8 cellular contexts compared by ENCODE assay signal in the genomic region with DNA sequence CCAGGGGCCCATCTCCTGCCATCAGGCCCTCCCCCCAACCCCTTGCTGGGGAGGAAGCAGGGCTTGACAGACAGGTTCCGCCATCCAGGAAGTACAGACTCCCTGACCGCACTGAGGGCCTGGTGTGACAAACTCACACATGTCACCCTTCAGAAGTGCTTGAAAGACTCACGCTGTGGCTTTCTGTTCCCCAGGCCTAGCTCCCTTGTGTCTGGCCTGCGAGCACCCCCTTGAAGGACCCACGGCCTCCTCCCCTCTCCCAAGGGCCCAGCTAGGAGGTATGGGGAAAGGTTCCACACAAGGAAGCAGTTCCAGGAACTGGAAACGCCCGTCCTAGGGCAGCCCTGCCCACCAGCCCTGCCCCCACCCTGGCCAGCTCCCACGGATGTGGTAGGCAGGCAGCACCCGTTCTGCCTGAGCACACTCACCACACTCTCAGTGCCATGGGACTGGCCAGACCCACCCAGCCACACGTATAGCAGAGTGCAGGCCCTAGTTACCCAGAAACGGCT. TPM values are rescaled to one million over a fixed set of nuclear protein-coding genes. Genes with fewer than 3 reads are reported as not detected.
DNase-seq lines count a peak whose midpoint lies in the region; ATAC-seq and TF ChIP-seq lines count a peak whose summit lies in the region.

No MANE protein-coding gene starts in this region.

- POLR2A ChIA-PET in activated CD4-positive, alpha-beta T cell treated with anti-CD3 and anti-CD28 coated beads, Interleukin-2, amount 10 ng/mL, durations not matched to agents 7 days and 5 days (lab: Charles Lee), result interaction anchor here (1.0 to 1.2 kb wide), 3 partner anchors 10 to 25 kb away, joined by 3 to 4 read pairs (median 3); no protein-coding TSS in a partner anchor

- TF ChIP-seq CTCF in Calu3 (IDR thresholded peaks at IDR 0.05; ENCODE audit: unreplicated experiment), result no peak

- BruUV-seq in Calu3 (replicated peaks; lab: Mats Ljungman, UMichigan), result no TSS peak

- H3K36me3 Mint-ChIP-seq in Calu3 (ENCODE audit: insufficient read depth, unreplicated experiment), result peaks cover 88% of the 10 kb centered on the region
- H3K36me3 Mint-ChIP-seq in IgD-negative memory B cell, result peaks cover 10% of the 10 kb centered on the region
- H3K36me3 Mint-ChIP-seq in activated CD4-positive, alpha-beta T cell treated with anti-CD3 and anti-CD28 coated beads, Interleukin-2, amount 10 ng/mL, durations not matched to agents 7 days and 5 days (ENCODE audit: low read depth), result peaks cover 79% of the 10 kb centered on the region

- no peak overlapping the region for H3K4me3 ChIP-seq in rectal smooth muscle tissue (ENCODE audit: low read length)

- peak; percentile 70 for ATAC-seq in GM21390 (IDR thresholded peaks at IDR 0.05; ENCODE audit: unreplicated experiment)

- H3K27me3 Mint-ChIP-seq in Calu3 (ENCODE audit: unreplicated experiment), result no peaks in the 10 kb centered on the region
- H3K27me3 Mint-ChIP-seq in IgD-negative memory B cell, result no peaks in the 10 kb centered on the region
- H3K27me3 Mint-ChIP-seq in activated CD4-positive, alpha-beta T cell treated with anti-CD3 and anti-CD28 coated beads, Interleukin-2, amount 10 ng/mL, durations not matched to agents 7 days and 5 days, result no peaks in the 10 kb centered on the region

- TF ChIP-seq POLR2A in erythroblast (IDR thresholded peaks at IDR 0.05; ENCODE audit: low read length), result peak; percentile 45

- peak overlapping the region; percentile 24 for H3K9ac ChIP-seq in rectal smooth muscle tissue (ENCODE audit: low read length)

- peak overlapping the region; percentile 27 for H3K4me3 Mint-ChIP-seq in Calu3 (ENCODE audit: low read depth, unreplicated experiment)
- peak overlapping the region; percentile 74 to 90 (median 86) for H3K4me3 Mint-ChIP-seq in IgD-negative memory B cell
- peak overlapping the region; percentile 73 for H3K4me3 Mint-ChIP-seq in activated CD4-positive, alpha-beta T cell treated with anti-CD3 and anti-CD28 coated beads, Interleukin-2, amount 10 ng/mL, durations not matched to agents 7 days and 5 days

- H3K4me1 Mint-ChIP-seq in Calu3 (ENCODE audit: low read depth, unreplicated experiment) (peaks cover 51% of the 10 kb centered on the region), IgD-negative memory B cell (peaks cover 46 to 73% (median 65%) of the 10 kb centered on the region in 3 donors)
- H3K4me1 Mint-ChIP-seq in activated CD4-positive, alpha-beta T cell treated with anti-CD3 and anti-CD28 coated beads, Interleukin-2, amount 10 ng/mL, durations not matched to agents 7 days and 5 days, result peaks cover 95% of the 10 kb centered on the region

- H3K4me1 ChIP-seq in rectal smooth muscle tissue (ENCODE audit: control insufficient read depth, insufficient read depth, low read length), result no peaks in the 10 kb centered on the region

- H3K9me3 Mint-ChIP-seq in Calu3 (ENCODE audit: low read depth, unreplicated experiment), result no peaks in the 10 kb centered on the region
- H3K9me3 Mint-ChIP-seq in IgD-negative memory B cell, result no peaks in the 10 kb centered on the region
- no peaks in the 10 kb centered on the region for H3K9me3 Mint-ChIP-seq in activated CD4-positive, alpha-beta T cell treated with anti-CD3 and anti-CD28 coated beads, Interleukin-2, amount 10 ng/mL, durations not matched to agents 7 days and 5 days

- CTCF ChIA-PET in Calu3 (lab: Charles Lee), result interaction anchor here (0.7 to 2.0 kb wide), 6 partner anchors 9 to 1050 kb away, joined by 3 to 8 read pairs (median 5); no protein-coding TSS in a partner anchor
- CTCF ChIA-PET in activated CD4-positive, alpha-beta T cell treated with anti-CD3 and anti-CD28 coated beads, Interleukin-2, amount 10 ng/mL, durations not matched to agents 7 days and 5 days (lab: Charles Lee), result interaction anchor here (0.6 to 2.2 kb wide), 11 partner anchors 9 to 245 kb away, joined by 3 to 11 read pairs (median 3); no protein-coding TSS in a partner anchor

- peak; percentile 81 for DNase-seq in Calu3
- DNase-seq in activated CD4-positive, alpha-beta T cell treated with anti-CD3 and anti-CD28 coated beads, Interleukin-2, amount 10 ng/mL, durations not matched to agents 7 days and 5 days, result peak; percentile 91
- DNase-seq in erythroblast (lab: John Stamatoyannopoulos, UW), result peak in 1 of 2 experiments; percentile 61
- DNase-seq in cerebellar cortex (ENCODE audit: low spot score), result no peak
- no peak for DNase-seq in hippocampal formation (lab: John Stamatoyannopoulos, UW)

- no peak overlapping the region for H3K27ac ChIP-seq in rectal smooth muscle tissue (ENCODE audit: low read depth, low read length)

- peak overlapping the region; percentile 86 for H3K27ac Mint-ChIP-seq in Calu3 (ENCODE audit: unreplicated experiment)
- H3K27ac Mint-ChIP-seq in IgD-negative memory B cell, result peak overlapping the region; percentile 98 to 99 (median 99)
- peak overlapping the region; percentile 99 for H3K27ac Mint-ChIP-seq in activated CD4-positive, alpha-beta T cell treated with anti-CD3 and anti-CD28 coated beads, Interleukin-2, amount 10 ng/mL, durations not matched to agents 7 days and 5 days

- peaks cover 26% of the 10 kb centered on the region for H3K36me3 ChIP-seq in rectal smooth muscle tissue (ENCODE audit: control insufficient read depth, insufficient read depth, low read length)

- no peaks in the 10 kb centered on the region for H3K27me3 ChIP-seq in rectal smooth muscle tissue (ENCODE audit: control insufficient read depth, insufficient read depth, low read length)

- intact Hi-C loops in Calu3 (cut with micrococcal nuclease; ENCODE audit: unreplicated experiment), result no loop called here

RNA-seq across cellular contexts. Expression of a gene that starts 26.7 kb away (rescaled TPM):
- total RNA-seq in Calu3 (2022), result 163 and 183 TPM in 2 replicates
- 90.6 TPM for polyA plus RNA-seq in IgD-negative memory B cell
- 100 to 1,000 TPM in 1 of 2 experiments, 10 to 100 TPM in 1; 98.0 to 109 TPM for total RNA-seq in activated CD4-positive, alpha-beta T cell treated with anti-CD3 and anti-CD28 coated beads, Interleukin-2, amount 10 ng/mL, durations not matched to agents 7 days and 5 days

Comparison
In these comparisons a context has a peak if more than half of its experiments do, and no peak if none do; other contexts are left out.
1. DNase-seq: peak in Calu3 (single experiment) and activated CD4-positive, alpha-beta T cell treated with anti-CD3 and anti-CD28 coated beads, Interleukin-2, amount 10 ng/mL, durations not matched to agents 7 days and 5 days (single experiment); none in cerebellar cortex (single experiment) and hippocampal formation (0 of 2).
2. H3K4me3 Mint-ChIP-seq: peak in every context shown above with its lines; median percentile 86 in IgD-negative memory B cell; 73 in activated CD4-positive, alpha-beta T cell treated with anti-CD3 and anti-CD28 coated beads, Interleukin-2, amount 10 ng/mL, durations not matched to agents 7 days and 5 days; 27 in Calu3.
3. Peak in every context shown above with its lines, with median percentiles within 50 percentile points of each other: H3K27ac Mint-ChIP-seq.